ENCODE assay signal across 1 cellular context in the genomic region with DNA sequence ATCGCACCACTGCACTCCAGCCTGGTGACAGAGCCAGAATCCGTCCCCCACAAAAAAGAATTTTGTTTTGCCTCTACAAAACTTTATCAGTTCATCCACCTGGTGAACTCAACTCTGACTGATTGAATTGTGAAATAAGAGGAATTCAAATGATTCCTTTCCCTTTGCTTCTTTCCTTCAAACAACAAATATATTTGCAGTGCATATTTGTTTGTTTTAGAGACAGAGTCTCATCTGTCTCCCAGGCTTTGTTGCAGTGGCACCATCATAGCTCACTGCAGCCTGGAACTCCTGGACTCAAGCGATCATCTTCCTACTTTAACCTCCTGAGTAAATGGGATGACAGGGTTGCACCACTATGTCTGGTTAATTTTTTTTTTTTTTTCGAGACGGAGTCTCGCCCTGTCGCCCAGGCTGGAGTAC.
TF ChIP-seq lines count a peak whose summit lies in the region.

No MANE protein-coding gene starts in this region.

TF ChIP-seq in HepG2, 621 proteins besides CTCF, POLR2A, EP300 and RAD21 (continued from another document and continues in another):
- TF ChIP-seq, protein P1, sequence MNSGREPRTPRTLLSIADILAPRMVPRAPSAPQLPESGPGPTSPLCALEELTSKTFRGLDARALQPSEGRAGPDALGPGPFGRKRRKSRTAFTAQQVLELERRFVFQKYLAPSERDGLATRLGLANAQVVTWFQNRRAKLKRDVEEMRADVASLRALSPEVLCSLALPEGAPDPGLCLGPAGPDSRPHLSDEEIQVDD (CRISPR knock-in tag; IDR thresholded peaks at IDR 0.05; ENCODE audit: borderline replicate concordance), result no peak
- TF ChIP-seq CEBPG (CRISPR knock-in tag; IDR thresholded peaks at IDR 0.05), result peak; percentile 49; the same call in 1 of the 2 replicates
- TF ChIP-seq, protein P2, sequence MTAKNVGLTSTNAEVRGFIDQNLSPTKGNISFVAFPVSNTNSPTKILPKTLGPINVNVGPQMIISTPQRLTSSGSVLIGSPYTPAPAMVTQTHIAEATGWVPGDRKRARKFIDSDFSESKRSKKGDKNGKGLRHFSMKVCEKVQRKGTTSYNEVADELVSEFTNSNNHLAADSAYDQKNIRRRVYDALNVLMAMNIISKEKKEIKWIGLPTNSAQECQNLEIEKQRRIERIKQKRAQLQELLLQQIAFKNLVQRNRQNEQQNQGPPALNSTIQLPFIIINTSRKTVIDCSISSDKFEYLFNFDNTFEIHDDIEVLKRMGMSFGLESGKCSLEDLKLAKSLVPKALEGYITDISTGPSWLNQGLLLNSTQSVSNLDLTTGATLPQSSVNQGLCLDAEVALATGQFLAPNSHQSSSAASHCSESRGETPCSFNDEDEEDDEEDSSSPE (CRISPR knock-in tag; IDR thresholded peaks at IDR 0.05), result no peak
- TF ChIP-seq, protein P3, sequence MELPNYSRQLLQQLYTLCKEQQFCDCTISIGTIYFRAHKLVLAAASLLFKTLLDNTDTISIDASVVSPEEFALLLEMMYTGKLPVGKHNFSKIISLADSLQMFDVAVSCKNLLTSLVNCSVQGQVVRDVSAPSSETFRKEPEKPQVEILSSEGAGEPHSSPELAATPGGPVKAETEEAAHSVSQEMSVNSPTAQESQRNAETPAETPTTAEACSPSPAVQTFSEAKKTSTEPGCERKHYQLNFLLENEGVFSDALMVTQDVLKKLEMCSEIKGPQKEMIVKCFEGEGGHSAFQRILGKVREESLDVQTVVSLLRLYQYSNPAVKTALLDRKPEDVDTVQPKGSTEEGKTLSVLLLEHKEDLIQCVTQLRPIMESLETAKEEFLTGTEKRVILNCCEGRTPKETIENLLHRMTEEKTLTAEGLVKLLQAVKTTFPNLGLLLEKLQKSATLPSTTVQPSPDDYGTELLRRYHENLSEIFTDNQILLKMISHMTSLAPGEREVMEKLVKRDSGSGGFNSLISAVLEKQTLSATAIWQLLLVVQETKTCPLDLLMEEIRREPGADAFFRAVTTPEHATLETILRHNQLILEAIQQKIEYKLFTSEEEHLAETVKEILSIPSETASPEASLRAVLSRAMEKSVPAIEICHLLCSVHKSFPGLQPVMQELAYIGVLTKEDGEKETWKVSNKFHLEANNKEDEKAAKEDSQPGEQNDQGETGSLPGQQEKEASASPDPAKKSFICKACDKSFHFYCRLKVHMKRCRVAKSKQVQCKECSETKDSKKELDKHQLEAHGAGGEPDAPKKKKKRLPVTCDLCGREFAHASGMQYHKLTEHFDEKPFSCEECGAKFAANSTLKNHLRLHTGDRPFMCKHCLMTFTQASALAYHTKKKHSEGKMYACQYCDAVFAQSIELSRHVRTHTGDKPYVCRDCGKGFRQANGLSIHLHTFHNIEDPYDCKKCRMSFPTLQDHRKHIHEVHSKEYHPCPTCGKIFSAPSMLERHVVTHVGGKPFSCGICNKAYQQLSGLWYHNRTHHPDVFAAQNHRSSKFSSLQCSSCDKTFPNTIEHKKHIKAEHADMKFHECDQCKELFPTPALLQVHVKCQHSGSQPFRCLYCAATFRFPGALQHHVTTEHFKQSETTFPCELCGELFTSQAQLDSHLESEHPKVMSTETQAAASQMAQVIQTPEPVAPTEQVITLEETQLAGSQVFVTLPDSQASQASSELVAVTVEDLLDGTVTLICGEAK (IDR thresholded peaks at IDR 0.05), result peak; percentile 83
- TF ChIP-seq, protein P3 (CRISPR knock-in tag; IDR thresholded peaks at IDR 0.05), result peak; percentile 98
- TF ChIP-seq FOSL2 (CRISPR knock-in tag; IDR thresholded peaks at IDR 0.05), result peak; percentile 38
- TF ChIP-seq PAWR (CRISPR knock-in tag; IDR thresholded peaks at IDR 0.05; ENCODE audit: borderline replicate concordance), result no peak
- no peak for TF ChIP-seq ZNF430 (CRISPR knock-in tag; IDR thresholded peaks at IDR 0.05)
- TF ChIP-seq KDM1A (CRISPR knock-in tag; IDR thresholded peaks at IDR 0.05), result peak; percentile 45; the same call in 1 of the 2 replicates
- TF ChIP-seq, protein P4, sequence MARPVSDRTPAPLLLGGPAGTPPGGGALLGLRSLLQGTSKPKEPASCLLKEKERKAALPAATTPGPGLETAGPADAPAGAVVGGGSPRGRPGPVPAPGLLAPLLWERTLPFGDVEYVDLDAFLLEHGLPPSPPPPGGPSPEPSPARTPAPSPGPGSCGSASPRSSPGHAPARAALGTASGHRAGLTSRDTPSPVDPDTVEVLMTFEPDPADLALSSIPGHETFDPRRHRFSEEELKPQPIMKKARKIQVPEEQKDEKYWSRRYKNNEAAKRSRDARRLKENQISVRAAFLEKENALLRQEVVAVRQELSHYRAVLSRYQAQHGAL (CRISPR knock-in tag; IDR thresholded peaks at IDR 0.05; ENCODE audit: not compliant biosample characterization), result no peak
- TF ChIP-seq ZNF552 (CRISPR knock-in tag; IDR thresholded peaks at IDR 0.05; ENCODE audit: borderline replicate concordance), result no peak
- TF ChIP-seq RORA (CRISPR knock-in tag; IDR thresholded peaks at IDR 0.05), result no peak
- no peak for TF ChIP-seq ZNF616 (CRISPR knock-in tag; IDR thresholded peaks at IDR 0.05; ENCODE audit: low read depth)
- no peak for TF ChIP-seq ZNF670 (CRISPR knock-in tag; IDR thresholded peaks at IDR 0.05; ENCODE audit: borderline replicate concordance)
- TF ChIP-seq ZNF614 (CRISPR knock-in tag; IDR thresholded peaks at IDR 0.05; ENCODE audit: borderline replicate concordance), result no peak
- TF ChIP-seq TGIF2 (CRISPR knock-in tag; IDR thresholded peaks at IDR 0.05), result no peak
- TF ChIP-seq, protein P5, sequence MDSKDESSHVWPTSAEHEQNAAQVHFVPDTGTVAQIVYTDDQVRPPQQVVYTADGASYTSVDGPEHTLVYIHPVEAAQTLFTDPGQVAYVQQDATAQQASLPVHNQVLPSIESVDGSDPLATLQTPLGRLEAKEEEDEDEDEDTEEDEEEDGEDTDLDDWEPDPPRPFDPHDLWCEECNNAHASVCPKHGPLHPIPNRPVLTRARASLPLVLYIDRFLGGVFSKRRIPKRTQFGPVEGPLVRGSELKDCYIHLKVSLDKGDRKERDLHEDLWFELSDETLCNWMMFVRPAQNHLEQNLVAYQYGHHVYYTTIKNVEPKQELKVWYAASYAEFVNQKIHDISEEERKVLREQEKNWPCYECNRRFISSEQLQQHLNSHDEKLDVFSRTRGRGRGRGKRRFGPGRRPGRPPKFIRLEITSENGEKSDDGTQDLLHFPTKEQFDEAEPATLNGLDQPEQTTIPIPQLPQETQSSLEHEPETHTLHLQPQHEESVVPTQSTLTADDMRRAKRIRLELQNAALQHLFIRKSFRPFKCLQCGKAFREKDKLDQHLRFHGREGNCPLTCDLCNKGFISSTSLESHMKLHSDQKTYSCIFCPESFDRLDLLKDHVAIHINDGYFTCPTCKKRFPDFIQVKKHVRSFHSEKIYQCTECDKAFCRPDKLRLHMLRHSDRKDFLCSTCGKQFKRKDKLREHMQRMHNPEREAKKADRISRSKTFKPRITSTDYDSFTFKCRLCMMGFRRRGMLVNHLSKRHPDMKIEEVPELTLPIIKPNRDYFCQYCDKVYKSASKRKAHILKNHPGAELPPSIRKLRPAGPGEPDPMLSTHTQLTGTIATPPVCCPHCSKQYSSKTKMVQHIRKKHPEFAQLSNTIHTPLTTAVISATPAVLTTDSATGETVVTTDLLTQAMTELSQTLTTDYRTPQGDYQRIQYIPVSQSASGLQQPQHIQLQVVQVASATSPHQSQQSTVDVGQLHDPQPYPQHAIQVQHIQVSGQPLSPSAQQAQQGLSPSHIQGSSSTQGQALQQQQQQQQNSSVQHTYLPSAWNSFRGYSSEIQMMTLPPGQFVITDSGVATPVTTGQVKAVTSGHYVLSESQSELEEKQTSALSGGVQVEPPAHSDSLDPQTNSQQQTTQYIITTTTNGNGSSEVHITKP (CRISPR knock-in tag; IDR thresholded peaks at IDR 0.05; ENCODE audit: low read depth), result no peak
- no peak for TF ChIP-seq ZNF20 (CRISPR knock-in tag; IDR thresholded peaks at IDR 0.05)
- no peak for TF ChIP-seq EED (CRISPR knock-in tag; IDR thresholded peaks at IDR 0.05)
- TF ChIP-seq, protein P6, sequence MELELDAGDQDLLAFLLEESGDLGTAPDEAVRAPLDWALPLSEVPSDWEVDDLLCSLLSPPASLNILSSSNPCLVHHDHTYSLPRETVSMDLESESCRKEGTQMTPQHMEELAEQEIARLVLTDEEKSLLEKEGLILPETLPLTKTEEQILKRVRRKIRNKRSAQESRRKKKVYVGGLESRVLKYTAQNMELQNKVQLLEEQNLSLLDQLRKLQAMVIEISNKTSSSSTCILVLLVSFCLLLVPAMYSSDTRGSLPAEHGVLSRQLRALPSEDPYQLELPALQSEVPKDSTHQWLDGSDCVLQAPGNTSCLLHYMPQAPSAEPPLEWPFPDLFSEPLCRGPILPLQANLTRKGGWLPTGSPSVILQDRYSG (CRISPR knock-in tag; IDR thresholded peaks at IDR 0.05), result no peak
- TF ChIP-seq ZNF879 (CRISPR knock-in tag; IDR thresholded peaks at IDR 0.05), result no peak
- no peak for TF ChIP-seq JUND (CRISPR knock-in tag; IDR thresholded peaks at IDR 0.05)
- TF ChIP-seq HNF4G (IDR thresholded peaks at IDR 0.05; ENCODE audit: borderline replicate concordance, low read depth, low read length), result peak; percentile 17; the same call in 1 of the 2 replicates
- no peak for TF ChIP-seq HNF4G (CRISPR knock-in tag; IDR thresholded peaks at IDR 0.05; ENCODE audit: borderline replicate concordance, low read depth)
- no peak for TF ChIP-seq ZNF891 (CRISPR knock-in tag; IDR thresholded peaks at IDR 0.05)
- TF ChIP-seq IRF1 (CRISPR knock-in tag; IDR thresholded peaks at IDR 0.05; ENCODE audit: low read depth), result no peak
- TF ChIP-seq U2AF1 (optimal IDR thresholded peaks at IDR 0.05; ENCODE audit: low read depth, low read length), result no peak
- TF ChIP-seq CHD2 (IDR thresholded peaks at IDR 0.05; ENCODE audit: low read depth, low read length), result no peak
- peak; percentile 11; the same call in 1 of the 2 replicates for TF ChIP-seq ADNP (CRISPR knock-in tag; IDR thresholded peaks at IDR 0.05)
- peak; percentile 15; the same call in 1 of the 2 replicates for TF ChIP-seq SP5 (CRISPR knock-in tag; IDR thresholded peaks at IDR 0.05; ENCODE audit: borderline replicate concordance, low read depth)
- TF ChIP-seq DZIP1 (CRISPR knock-in tag; IDR thresholded peaks at IDR 0.05), result no peak
- TF ChIP-seq, protein P7, sequence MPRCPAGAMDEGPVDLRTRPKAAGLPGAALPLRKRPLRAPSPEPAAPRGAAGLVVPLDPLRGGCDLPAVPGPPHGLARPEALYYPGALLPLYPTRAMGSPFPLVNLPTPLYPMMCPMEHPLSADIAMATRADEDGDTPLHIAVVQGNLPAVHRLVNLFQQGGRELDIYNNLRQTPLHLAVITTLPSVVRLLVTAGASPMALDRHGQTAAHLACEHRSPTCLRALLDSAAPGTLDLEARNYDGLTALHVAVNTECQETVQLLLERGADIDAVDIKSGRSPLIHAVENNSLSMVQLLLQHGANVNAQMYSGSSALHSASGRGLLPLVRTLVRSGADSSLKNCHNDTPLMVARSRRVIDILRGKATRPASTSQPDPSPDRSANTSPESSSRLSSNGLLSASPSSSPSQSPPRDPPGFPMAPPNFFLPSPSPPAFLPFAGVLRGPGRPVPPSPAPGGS (CRISPR knock-in tag; IDR thresholded peaks at IDR 0.05), result no peak
- TF ChIP-seq DNMT3B (CRISPR knock-in tag; conservative IDR thresholded peaks at IDR 0.05), result no peak
- TF ChIP-seq ZNF354B (CRISPR knock-in tag; IDR thresholded peaks at IDR 0.05), result no peak
- TF ChIP-seq ZNF629 (CRISPR knock-in tag; conservative IDR thresholded peaks at IDR 0.05), result peak; percentile 60; the same call in 1 of the 2 replicates
- no peak for TF ChIP-seq HMGA1 (CRISPR knock-in tag; conservative IDR thresholded peaks at IDR 0.05)
- no peak for TF ChIP-seq AHR (CRISPR knock-in tag; IDR thresholded peaks at IDR 0.05)
